25 cellular contexts compared by ENCODE assay signal in genomic region chr9:125529107-125529506, GRCh38.
DNase-seq lines count a peak whose midpoint lies in the region; ATAC-seq, FAIRE-seq and TF ChIP-seq lines count a peak whose summit lies in the region.
"Had no signal": no experiment of that assay in that cellular context is flagged by ENCODE, and none has a peak within 500 bp of the region (broad histone marks: within the 10 kb centered on the region; RNA-seq: fewer than 3 reads in every experiment).

No MANE protein-coding gene starts in this region.

- H3K27ac ChIP-seq in uterus, result peak overlapping the region in 1 of 2 donors; percentile 43
- H3K27ac ChIP-seq: gastrocnemius medialis, lower lobe of right lung, PC-9, tibial nerve had no signal

- intact Hi-C loops in activated CD4-positive, alpha-beta T cell treated with anti-CD3 and anti-CD28 coated beads, Interleukin-2, amount 10 ng/mL, durations not matched to agents 24 days and 14 days (cut with micrococcal nuclease), result loop anchor here (10.0 kb wide), 2 partner anchors 326 to 986 kb away; no protein-coding TSS in a partner anchor
- intact Hi-C loops in uterus (cut with DNase I; ENCODE audit: low total_unique reads), result no loop called here

- H3K4me1 Mint-ChIP-seq in activated CD4-positive, alpha-beta T cell treated with anti-CD3 and anti-CD28 coated beads, Interleukin-2, amount 10 ng/mL, durations not matched to agents 24 days and 14 days, result peaks cover 41% of the 10 kb centered on the region
- peaks cover 53% of the 10 kb centered on the region for H3K4me1 Mint-ChIP-seq in WTC11
- peaks cover 28 to 39% of the 10 kb centered on the region in 2 donors for H3K4me1 Mint-ChIP-seq in natural killer cell treated with Interleukin-12 subunit alpha and Interleukin-12 subunit beta and Interleukin-15 and Interleukin-18, amount 100 ng/mL, for 72 hours (ENCODE audit: low read depth in 2 of 2)

- H3K4me1 ChIP-seq in uterus, result no peaks in the 10 kb centered on the region
- H3K4me1 ChIP-seq: gastrocnemius medialis, tibial nerve had no signal

- no peaks in the 10 kb centered on the region for H3K27me3 ChIP-seq in uterus
- H3K27me3 ChIP-seq: esophagus squamous epithelium, gastrocnemius medialis, stomach, tibial nerve had no signal

- TF ChIP-seq POLR2A in GM12891 (IDR thresholded peaks at IDR 0.05; ENCODE audit: low read depth, low read length), result no peak
- TF ChIP-seq POLR2A in uterus (IDR thresholded peaks at IDR 0.05), result no peak

- no peak for DNase-seq in activated CD4-positive, alpha-beta T cell treated with anti-CD3 and anti-CD28 coated beads, Interleukin-2, amount 10 ng/mL, durations not matched to agents 24 days and 14 days
- DNase-seq in activated CD4-positive, alpha-beta T cell treated with anti-CD3 and anti-CD28 coated beads, Interleukin-2, amount 50 U/mL, for 4 hours, result no peak
- DNase-seq in GM12891 (ENCODE audit: insufficient read length, low spot score), result no peak
- no peak for DNase-seq in WTC11 (ENCODE audit: low spot score)
- DNase-seq in natural killer cell treated with Interleukin-12 subunit alpha and Interleukin-12 subunit beta and Interleukin-15 and Interleukin-18, amount 100 ng/mL, for 72 hours (ENCODE audit: low spot score), result no peak
- no peak for DNase-seq in activated CD4-positive, CD25-positive, alpha-beta regulatory T cell (lab: John Stamatoyannopoulos, UW)
- no peak for DNase-seq in UCSD-AML1 (lab: John Stamatoyannopoulos, UW; ENCODE audit: unreplicated experiment)
- no peak for DNase-seq in uterus
- DNase-seq: effector memory CD4-positive, alpha-beta T cell; esophagus squamous epithelium; gastrocnemius medialis; hypothalamus; lower lobe of right lung; NCI-H1105; NCI-H2029; NCI-H226; NCI-H774; PC-9; small intestine; stimulated activated CD4-positive, alpha-beta T cell treated with anti-CD3 and anti-CD28 coated beads, Interleukin-4, amount 100 ng/mL, for 1 hour; stomach had no signal

- no peaks in the 10 kb centered on the region for H3K36me3 ChIP-seq in uterus
- H3K36me3 ChIP-seq: esophagus squamous epithelium, gastrocnemius medialis, lower lobe of right lung, stomach, tibial nerve had no signal

- no peak for ATAC-seq in WTC11
- ATAC-seq in natural killer cell treated with Interleukin-12 subunit alpha and Interleukin-12 subunit beta and Interleukin-15 and Interleukin-18, amount 100 ng/mL, for 72 hours, result no peak
- ATAC-seq: gastrocnemius medialis, lower lobe of right lung had no signal

- H3K9me3 ChIP-seq in uterus, result no peaks in the 10 kb centered on the region
- H3K9me3 ChIP-seq: esophagus squamous epithelium, gastrocnemius medialis, lower lobe of right lung, stomach, tibial nerve had no signal

- peaks cover 16% of the 10 kb centered on the region for H3K36me3 Mint-ChIP-seq in activated CD4-positive, alpha-beta T cell treated with anti-CD3 and anti-CD28 coated beads, Interleukin-2, amount 10 ng/mL, durations not matched to agents 24 days and 14 days (ENCODE audit: low read depth)
- no peaks in the 10 kb centered on the region for H3K36me3 Mint-ChIP-seq in WTC11
- no peaks in the 10 kb centered on the region for H3K36me3 Mint-ChIP-seq in natural killer cell treated with Interleukin-12 subunit alpha and Interleukin-12 subunit beta and Interleukin-15 and Interleukin-18, amount 100 ng/mL, for 72 hours

- no peak overlapping the region for H3K4me3 ChIP-seq in uterus
- H3K4me3 ChIP-seq: esophagus squamous epithelium, gastrocnemius medialis, lower lobe of right lung, PC-9, stomach, tibial nerve had no signal

- CTCF ChIA-PET in WTC11 (lab: Charles Lee), result interaction anchor here (2.9 kb wide), 1 partner anchor 29 kb away, joined by 10 read pairs; no protein-coding TSS in a partner anchor

- TF ChIP-seq CTCF in WTC11 (IDR thresholded peaks at IDR 0.05), result no peak
- no peak for TF ChIP-seq CTCF in uterus (IDR thresholded peaks at IDR 0.05)

- no peaks in the 10 kb centered on the region for H3K27me3 Mint-ChIP-seq in activated CD4-positive, alpha-beta T cell treated with anti-CD3 and anti-CD28 coated beads, Interleukin-2, amount 10 ng/mL, durations not matched to agents 24 days and 14 days
- H3K27me3 Mint-ChIP-seq in WTC11 (ENCODE audit: low read depth), result no peaks in the 10 kb centered on the region
- no peaks in the 10 kb centered on the region for H3K27me3 Mint-ChIP-seq in natural killer cell treated with Interleukin-12 subunit alpha and Interleukin-12 subunit beta and Interleukin-15 and Interleukin-18, amount 100 ng/mL, for 72 hours
- H3K27me3 Mint-ChIP-seq: brain had no signal

- no peak overlapping the region for H3K27ac Mint-ChIP-seq in activated CD4-positive, alpha-beta T cell treated with anti-CD3 and anti-CD28 coated beads, Interleukin-2, amount 10 ng/mL, durations not matched to agents 24 days and 14 days
- peak overlapping the region; percentile 42; the same call in 1 of the 2 replicates for H3K27ac Mint-ChIP-seq in WTC11
- peak overlapping the region; percentile 72 to 86 for H3K27ac Mint-ChIP-seq in natural killer cell treated with Interleukin-12 subunit alpha and Interleukin-12 subunit beta and Interleukin-15 and Interleukin-18, amount 100 ng/mL, for 72 hours

- H3K4me3 Mint-ChIP-seq in activated CD4-positive, alpha-beta T cell treated with anti-CD3 and anti-CD28 coated beads, Interleukin-2, amount 10 ng/mL, durations not matched to agents 24 days and 14 days, result peak overlapping the region; percentile 20
- H3K4me3 Mint-ChIP-seq in WTC11, result no peak overlapping the region
- H3K4me3 Mint-ChIP-seq in natural killer cell treated with Interleukin-12 subunit alpha and Interleukin-12 subunit beta and Interleukin-15 and Interleukin-18, amount 100 ng/mL, for 72 hours, result peak overlapping the region; percentile 38
- H3K4me3 Mint-ChIP-seq: brain had no signal

- no peaks in the 10 kb centered on the region for H3K9me3 Mint-ChIP-seq in activated CD4-positive, alpha-beta T cell treated with anti-CD3 and anti-CD28 coated beads, Interleukin-2, amount 10 ng/mL, durations not matched to agents 24 days and 14 days
- H3K9me3 Mint-ChIP-seq in WTC11, result no peaks in the 10 kb centered on the region
- no peaks in the 10 kb centered on the region for H3K9me3 Mint-ChIP-seq in natural killer cell treated with Interleukin-12 subunit alpha and Interleukin-12 subunit beta and Interleukin-15 and Interleukin-18, amount 100 ng/mL, for 72 hours
- H3K9me3 Mint-ChIP-seq: brain had no signal

- FAIRE-seq in GM12891 (lab: Jason Lieb, UNC), result peak; percentile 23
- FAIRE-seq: H1, keratinocyte, small intestine had no signal

- POLR2A ChIA-PET in WTC11 (lab: Charles Lee), result interaction anchor here (0.6 to 1.7 kb wide), 2 partner anchors 15 to 302 kb away, joined by 3 read pairs; no protein-coding TSS in a partner anchor

TF ChIP-seq in GM12891, 5 proteins besides CTCF, POLR2A, EP300 and RAD21:
- TF ChIP-seq POLR2AphosphoS5 (IDR thresholded peaks at IDR 0.05; ENCODE audit: low read depth, low read length), result no peak
- TF ChIP-seq TAF1 (IDR thresholded peaks at IDR 0.05; ENCODE audit: low read depth, low read length), result no peak
- TF ChIP-seq SPI1 (IDR thresholded peaks at IDR 0.05; ENCODE audit: low read depth, low read length), result no peak
- no peak for TF ChIP-seq PAX5 (IDR thresholded peaks at IDR 0.05; ENCODE audit: insufficient read depth, low read length, severe bottlenecking)
- TF ChIP-seq POU2F2 (IDR thresholded peaks at IDR 0.05; ENCODE audit: low read depth, low read length), result no peak

TF ChIP-seq in WTC11, 78 proteins besides CTCF, POLR2A, EP300 and RAD21 (continues in another document):
- no peak for TF ChIP-seq CBFB (CRISPR knock-in tag; IDR thresholded peaks at IDR 0.05; ENCODE audit: low read depth)
- TF ChIP-seq GABPB1 (CRISPR knock-in tag; IDR thresholded peaks at IDR 0.05), result no peak
- no peak for TF ChIP-seq MYBL2 (CRISPR knock-in tag; IDR thresholded peaks at IDR 0.05)
- no peak for TF ChIP-seq NFE2L1 (CRISPR knock-in tag; IDR thresholded peaks at IDR 0.05)
- TF ChIP-seq ZNF532 (CRISPR knock-in tag; IDR thresholded peaks at IDR 0.05; ENCODE audit: borderline replicate concordance), result no peak
- no peak for TF ChIP-seq NR3C1 (CRISPR knock-in tag; conservative IDR thresholded peaks at IDR 0.05; ENCODE audit: low read depth)
- TF ChIP-seq ERG (CRISPR knock-in tag; IDR thresholded peaks at IDR 0.05), result no peak
